In the genomic region with DNA sequence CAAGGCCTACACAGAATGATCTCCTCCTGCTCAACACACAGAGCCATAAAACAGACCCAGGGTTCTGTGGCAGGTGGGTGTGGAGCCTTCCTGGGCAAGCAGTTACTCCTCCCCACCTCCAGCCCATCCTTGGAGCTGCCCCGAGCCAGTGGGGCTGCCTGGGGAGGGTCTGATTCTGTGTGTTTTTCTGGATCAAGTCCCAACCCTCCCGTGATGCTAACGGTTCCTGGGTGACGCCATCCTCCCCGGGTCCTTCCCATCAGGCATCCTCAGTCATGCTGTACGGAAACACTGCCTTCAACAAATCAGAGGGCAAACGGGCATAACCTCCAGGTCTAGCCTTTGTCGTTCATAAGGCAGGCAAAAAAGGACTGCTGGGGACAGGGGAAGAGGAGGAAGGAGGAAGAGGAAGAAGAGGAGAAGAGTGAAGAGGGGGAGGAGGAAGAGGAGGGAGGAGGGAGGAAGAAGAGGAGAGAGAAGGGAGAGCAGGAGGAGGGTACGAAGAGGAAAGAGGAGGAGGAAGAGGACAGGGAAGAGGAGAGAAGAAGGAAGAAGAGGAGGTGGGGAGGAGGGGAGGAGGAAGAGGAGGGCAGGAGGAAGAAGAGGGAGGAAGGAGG, we compare ENCODE assay signal across 8 cellular contexts.
DNase-seq lines count a peak whose midpoint lies in the region; ATAC-seq, FAIRE-seq and TF ChIP-seq lines count a peak whose summit lies in the region.
"Had no signal": no experiment of that assay in that cellular context is flagged by ENCODE, and none has a peak within 500 bp of the region (broad histone marks: within the 10 kb centered on the region; RNA-seq: fewer than 3 reads in every experiment).

No MANE protein-coding gene starts in this region.

- 78 to 90% methylated on average over 9 of the region's 9 CpGs for WGBS in endodermal cell (ENCODE audit: insufficient coverage in 1 of 2, insufficient read length in 1 of 2), 2 experiments

- H3K27ac ChIP-seq in endodermal cell (ENCODE audit: low read depth, low read length), result peak overlapping the region; percentile 92

- no peak overlapping the region for H3K4me3 ChIP-seq in endodermal cell (ENCODE audit: low read length)

- intact Hi-C loops in posterior vena cava (cut with DNase I), result no loop called here

- H3K9me3 Mint-ChIP-seq in endodermal cell, result no peaks in the 10 kb centered on the region

- TF ChIP-seq CTCF in endodermal cell (conservative IDR thresholded peaks at IDR 0.05), result no peak

- peaks cover 24% of the 10 kb centered on the region for H3K4me1 ChIP-seq in endodermal cell (ENCODE audit: control insufficient read depth, insufficient read depth, low read length)

- DNase-seq in GM12891 (ENCODE audit: insufficient read length, low spot score) (no peak), NCI-H69 (lab: John Stamatoyannopoulos, UW) (peak; percentile 97), endodermal cell (no peak), posterior vena cava (ENCODE audit: low spot score) (peak; percentile 66), NCI-H146 treated with DMSO at 0.1 percent for 48 hours (lab: John Stamatoyannopoulos, UW; ENCODE audit: unreplicated experiment) (no peak), NCI-H748 treated with DMSO at 0.1 percent for 48 hours (lab: John Stamatoyannopoulos, UW) (no peak)
- DNase-seq: T-helper 9 cell had no signal

- no peaks in the 10 kb centered on the region for H3K27me3 ChIP-seq in endodermal cell (ENCODE audit: control insufficient read depth, insufficient read depth, low read length, poor library complexity, severe bottlenecking)

- H3K9ac ChIP-seq in endodermal cell (ENCODE audit: extremely low read depth, low read length, poor library complexity, severe bottlenecking), result no peak overlapping the region

- ATAC-seq in GM19395 (IDR thresholded peaks at IDR 0.05; ENCODE audit: unreplicated experiment), result no peak

- peak; percentile 80 for FAIRE-seq in GM12891 (lab: Jason Lieb, UNC)

- H3K27ac Mint-ChIP-seq in endodermal cell, result peak overlapping the region; percentile 48

- peaks cover 51% of the 10 kb centered on the region for H3K4me1 Mint-ChIP-seq in endodermal cell

- H3K4me3 Mint-ChIP-seq in endodermal cell, result no peak overlapping the region

- TF ChIP-seq POLR2A in GM12891 (IDR thresholded peaks at IDR 0.05; ENCODE audit: low read depth, low read length), result no peak

- H3K27me3 Mint-ChIP-seq in endodermal cell (ENCODE audit: insufficient read depth), result no peaks in the 10 kb centered on the region

- no peaks in the 10 kb centered on the region for H3K36me3 Mint-ChIP-seq in endodermal cell (ENCODE audit: low read depth)

- no peaks in the 10 kb centered on the region for H3K36me3 ChIP-seq in endodermal cell (ENCODE audit: control insufficient read depth, insufficient read depth, low read length)

- H3K9me3 ChIP-seq in endodermal cell (ENCODE audit: control insufficient read depth, low read length), result no peaks in the 10 kb centered on the region

TF ChIP-seq in GM12891, 5 proteins besides CTCF, POLR2A, EP300 and RAD21:
- no peak for TF ChIP-seq POU2F2 (IDR thresholded peaks at IDR 0.05; ENCODE audit: low read depth, low read length)
- no peak for TF ChIP-seq SPI1 (IDR thresholded peaks at IDR 0.05; ENCODE audit: low read depth, low read length)
- no peak for TF ChIP-seq PAX5 (IDR thresholded peaks at IDR 0.05; ENCODE audit: insufficient read depth, low read length, severe bottlenecking)
- TF ChIP-seq TAF1 (IDR thresholded peaks at IDR 0.05; ENCODE audit: low read depth, low read length), result no peak
- no peak for TF ChIP-seq POLR2AphosphoS5 (IDR thresholded peaks at IDR 0.05; ENCODE audit: low read depth, low read length)

Comparison
In these comparisons a context has a peak if more than half of its experiments do, and no peak if none do; other contexts are left out.
1. DNase-seq: peak in NCI-H69 (single experiment) and posterior vena cava (single experiment); none in GM12891 (single experiment), endodermal cell (single experiment), NCI-H146 treated with DMSO at 0.1 percent for 48 hours (single experiment) and NCI-H748 treated with DMSO at 0.1 percent for 48 hours (single experiment).